In genomic region chr2:98852903-98853302, GRCh38 we compare ENCODE assay signal across 30 cellular contexts.
A peak's percentile ranks its signal among the peaks of the same experiment; 100 is the strongest.
DNase-seq lines count a peak whose midpoint lies in the region; ATAC-seq, FAIRE-seq and TF ChIP-seq lines count a peak whose summit lies in the region.
"Had no signal": no experiment of that assay in that cellular context is flagged by ENCODE, and none has a peak within 500 bp of the region (broad histone marks: within the 10 kb centered on the region; RNA-seq: fewer than 3 reads in every experiment).

No MANE protein-coding gene starts in this region.

- TF ChIP-seq RAD21 in HepG2 (CRISPR knock-in tag; IDR thresholded peaks at IDR 0.05) = no peak

- TF ChIP-seq CTCF in HepG2 (CRISPR knock-in tag; IDR thresholded peaks at IDR 0.05) (no peak), right lobe of liver (IDR thresholded peaks at IDR 0.05) (no peak), pancreas (IDR thresholded peaks at IDR 0.05) (no peak)

- no peak overlapping the region for H3K27ac ChIP-seq in HepG2 (ENCODE audit: extremely low read length, insufficient read depth, low read length)
- H3K27ac ChIP-seq in right lobe of liver = no peak overlapping the region
- H3K27ac ChIP-seq in thymus (ENCODE audit: low read depth) = peak overlapping the region; percentile 25
- no peak overlapping the region for H3K27ac ChIP-seq in pancreas
- H3K27ac ChIP-seq: 22Rv1; A549; BLaER1; BLaER1 treated with 17β-estradiol and CSF1 and Interleukin-3, amounts not matched to agents 10 nM and 100 nM; C4-2B had no signal

- FAIRE-seq in HepG2 (lab: Jason Lieb, UNC) (no peak), pancreas (lab: Jason Lieb, UNC) (no peak)
- FAIRE-seq: A549, D721Med had no signal

- H3K27me3 ChIP-seq in HepG2 (ENCODE audit: control insufficient read depth in 1 of 2, insufficient read depth in 2 of 2, low read length in 2 of 2) (peaks cover 0 to 9% of the 10 kb centered on the region in 2 experiments; a peak in 1 of 5 replicates), right lobe of liver (no peaks in the 10 kb centered on the region), thymus (ENCODE audit: control insufficient read depth, insufficient read depth) (no peaks in the 10 kb centered on the region), pancreas (no peaks in the 10 kb centered on the region)
- H3K27me3 ChIP-seq: BE2C; BLaER1; BLaER1 treated with 17β-estradiol and CSF1 and Interleukin-3, amounts not matched to agents 10 nM and 100 nM had no signal

- H2AFZ ChIP-seq in HepG2 (ENCODE audit: low read length) = no peak overlapping the region

- H3K9ac ChIP-seq in HepG2 (ENCODE audit: insufficient read depth, low read depth, low read length) = no peak overlapping the region
- H3K9ac ChIP-seq: BLaER1; BLaER1 treated with 17β-estradiol and CSF1 and Interleukin-3, amounts not matched to agents 10 nM and 100 nM had no signal

- in situ Hi-C loops in HepG2 (cut with HindIII; ENCODE audit: extremely low pct_ligation_motif_present, low pct_unique_long_range_greater_than_20kb) = no loop called here

- DNase-seq in HepG2 (ENCODE audit: low spot score) = no peak
- no peak for DNase-seq in right lobe of liver
- no peak for DNase-seq in pancreas
- DNase-seq: 8988T; ACHN; AML-193; BE2C; C1 segment of cervical spinal cord; Caco-2; Calu3; CD4-positive, alpha-beta memory T cell; CD4-positive, alpha-beta T cell; CD4-positive, CD25-positive, alpha-beta regulatory T cell; CD8-positive, alpha-beta memory T cell; CD8-positive, alpha-beta T cell; COR-L47; DMS 273 treated with DMSO at 0.1 percent for 48 hours; DMS153; DMS53; DMS79; DMS79 treated with DMSO at 0.1 percent for 48 hours; DND-41; EL had no signal

- H3K9me3 ChIP-seq in HepG2 (ENCODE audit: low read length) = no peaks in the 10 kb centered on the region
- peaks cover 0 to 8% (median 0%) of the 10 kb centered on the region in 4 donors for H3K9me3 ChIP-seq in right lobe of liver
- no peaks in the 10 kb centered on the region for H3K9me3 ChIP-seq in thymus (ENCODE audit: control insufficient read depth)
- H3K9me3 ChIP-seq in pancreas = no peaks in the 10 kb centered on the region
- H3K9me3 ChIP-seq: A549, BE2C had no signal

- H3K4me2 ChIP-seq in HepG2 (ENCODE audit: low read depth, low read length) = no peak overlapping the region
- H3K4me2 ChIP-seq: A549; BLaER1; BLaER1 treated with 17β-estradiol and CSF1 and Interleukin-3, amounts not matched to agents 10 nM and 100 nM had no signal

- no peak for ATAC-seq in HepG2
- no peak for ATAC-seq in right lobe of liver
- no peak for ATAC-seq in pancreas
- ATAC-seq: A549; CD8-positive, alpha-beta T cell had no signal

- H3K4me1 ChIP-seq in HepG2 (ENCODE audit: insufficient read depth, low read length) = peaks cover 18% of the 10 kb centered on the region
- H3K4me1 ChIP-seq in right lobe of liver = no peaks in the 10 kb centered on the region
- H3K4me1 ChIP-seq in thymus (ENCODE audit: control insufficient read depth, insufficient read depth, low read length) = no peaks in the 10 kb centered on the region
- no peaks in the 10 kb centered on the region for H3K4me1 ChIP-seq in pancreas
- H3K4me1 ChIP-seq: A549; BE2C; BLaER1; BLaER1 treated with 17β-estradiol and CSF1 and Interleukin-3, amounts not matched to agents 10 nM and 100 nM; Caco-2 had no signal

- POLR2A ChIA-PET in HepG2 (lab: Yijun Ruan, JAX) = no interaction called here

- no peaks in the 10 kb centered on the region for H4K20me1 ChIP-seq in HepG2 (ENCODE audit: insufficient read depth, low read length)
- H4K20me1 ChIP-seq: BLaER1; BLaER1 treated with 17β-estradiol and CSF1 and Interleukin-3, amounts not matched to agents 10 nM and 100 nM had no signal

- H3K4me3 ChIP-seq in HepG2 (replicated peaks in 1 of 3; ENCODE audit: insufficient read depth in 1 of 3, low read depth in 2 of 3, low read length in 3 of 3) (no peak overlapping the region), right lobe of liver (no peak overlapping the region), thymus (ENCODE audit: low read length) (no peak overlapping the region), pancreas (no peak overlapping the region)
- H3K4me3 ChIP-seq: A549; BLaER1; BLaER1 treated with 17β-estradiol and CSF1 and Interleukin-3, amounts not matched to agents 10 nM and 100 nM had no signal

- CTCF ChIA-PET in HepG2 (lab: Yijun Ruan, JAX; ENCODE audit: low intra/inter-chr PET ratio, low total read pairs) = no interaction called here

- 14% methylated on average over 2 of the region's 2 CpGs for whole genome bisulfite sequencing in HepG2 (ENCODE audit: low lambda C conversion rate)
- 47% methylated on average over 2 of the region's 2 CpGs for WGBS in right lobe of liver (ENCODE audit: insufficient coverage, low coverage, low lambda C conversion rate, missing lambda C conversion rate)
- WGBS in thymus = 69% methylated on average over 2 of the region's 2 CpGs
- 87 to 89% methylated on average over 2 of the region's 2 CpGs for WGBS in pancreas, 2 donors

- TF ChIP-seq POLR2A in HepG2 (IDR thresholded peaks at IDR 0.05; ENCODE audit: insufficient read depth in 1 of 2, low read depth in 2 of 2, low read length in 2 of 2) = no peak
- no peak for TF ChIP-seq POLR2A in right lobe of liver (IDR thresholded peaks at IDR 0.05)

- BruUV-seq in HepG2 (replicated peaks; lab: Mats Ljungman, UMichigan) = no TSS peak

- intact Hi-C loops in HepG2 (cut with micrococcal nuclease; ENCODE audit: unreplicated experiment) = no loop called here
- intact Hi-C loops in right lobe of liver (cut with DNase I) = no loop called here
- intact Hi-C loops in pancreas (cut with DNase I) = no loop called here

- TF ChIP-seq EP300 in HepG2 (IDR thresholded peaks at IDR 0.05; ENCODE audit: low read depth in 2 of 2, low read length in 2 of 2) (no peak), HepG2 (CRISPR knock-in tag; IDR thresholded peaks at IDR 0.05; ENCODE audit: borderline replicate concordance) (no peak)

- H3K36me3 ChIP-seq in HepG2 (replicated peaks in 1 of 2; ENCODE audit: control insufficient read depth in 1 of 2, insufficient read depth in 2 of 2, low read length in 2 of 2) (no peaks in the 10 kb centered on the region), right lobe of liver (no peaks in the 10 kb centered on the region), thymus (ENCODE audit: control insufficient read depth, insufficient read depth) (no peaks in the 10 kb centered on the region), pancreas (no peaks in the 10 kb centered on the region)
- H3K36me3 ChIP-seq: BE2C; BLaER1; BLaER1 treated with 17β-estradiol and CSF1 and Interleukin-3, amounts not matched to agents 10 nM and 100 nM had no signal

- H3K79me2 ChIP-seq in HepG2 (ENCODE audit: insufficient read depth, low read length) = no peaks in the 10 kb centered on the region

TF ChIP-seq in HepG2, 621 proteins besides CTCF, POLR2A, EP300 and RAD21:
- TF ChIP-seq PCBP2 (optimal IDR thresholded peaks at IDR 0.05; ENCODE audit: low read depth, low read length, poor library complexity, severe bottlenecking) (peak; percentile 51), PITX1 (CRISPR knock-in tag; IDR thresholded peaks at IDR 0.05) (no peak), TRIM22 (IDR thresholded peaks at IDR 0.05) (no peak), HNRNPK (IDR thresholded peaks at IDR 0.05; ENCODE audit: low read depth, low read length, poor library complexity, severe bottlenecking) (peak; percentile 56)
